Comparison of ENCODE assay signal across 1 cellular context in genomic region chr12:9252256-9252655, GRCh38.
TF ChIP-seq lines count a peak whose summit lies in the region.

No MANE protein-coding gene starts in this region.

TF ChIP-seq in HepG2, 621 proteins besides CTCF, POLR2A, EP300 and RAD21 (continued from another document and continues in another):
- TF ChIP-seq CEBPG (CRISPR knock-in tag; IDR thresholded peaks at IDR 0.05) = 0 out of 2 replicates have a peak, but pooled peaks have one; percentile 12
- no peak for TF ChIP-seq KDM4B (CRISPR knock-in tag; IDR thresholded peaks at IDR 0.05)
- TF ChIP-seq ISL2 (CRISPR knock-in tag; IDR thresholded peaks at IDR 0.05) = peak; percentile 68; the same call in 1 of the 2 replicates
- no peak for TF ChIP-seq PITX1 (CRISPR knock-in tag; IDR thresholded peaks at IDR 0.05)
- no peak for TF ChIP-seq NFKBIZ (CRISPR knock-in tag; IDR thresholded peaks at IDR 0.05)
- TF ChIP-seq KLF11 (CRISPR knock-in tag; IDR thresholded peaks at IDR 0.05) = no peak
- peak; percentile 84 for TF ChIP-seq HHEX (CRISPR knock-in tag; IDR thresholded peaks at IDR 0.05)
- no peak for TF ChIP-seq ZNF207 (IDR thresholded peaks at IDR 0.05; ENCODE audit: borderline replicate concordance)
- no peak for TF ChIP-seq IKZF1 (IDR thresholded peaks at IDR 0.05)
- TF ChIP-seq RXRB (CRISPR knock-in tag; IDR thresholded peaks at IDR 0.05; ENCODE audit: borderline replicate concordance) = peak; percentile 50; the same call in 1 of the 2 replicates
- no peak for TF ChIP-seq ZZZ3 (CRISPR knock-in tag; IDR thresholded peaks at IDR 0.05; ENCODE audit: borderline replicate concordance)
- no peak for TF ChIP-seq ZNF549 (CRISPR knock-in tag; IDR thresholded peaks at IDR 0.05)
- TF ChIP-seq ZNF121 (CRISPR knock-in tag; IDR thresholded peaks at IDR 0.05) = no peak
- TF ChIP-seq ZNF430 (CRISPR knock-in tag; IDR thresholded peaks at IDR 0.05) = no peak
- TF ChIP-seq THAP9 (CRISPR knock-in tag; IDR thresholded peaks at IDR 0.05; ENCODE audit: borderline replicate concordance) = no peak
- TF ChIP-seq, protein P1, sequence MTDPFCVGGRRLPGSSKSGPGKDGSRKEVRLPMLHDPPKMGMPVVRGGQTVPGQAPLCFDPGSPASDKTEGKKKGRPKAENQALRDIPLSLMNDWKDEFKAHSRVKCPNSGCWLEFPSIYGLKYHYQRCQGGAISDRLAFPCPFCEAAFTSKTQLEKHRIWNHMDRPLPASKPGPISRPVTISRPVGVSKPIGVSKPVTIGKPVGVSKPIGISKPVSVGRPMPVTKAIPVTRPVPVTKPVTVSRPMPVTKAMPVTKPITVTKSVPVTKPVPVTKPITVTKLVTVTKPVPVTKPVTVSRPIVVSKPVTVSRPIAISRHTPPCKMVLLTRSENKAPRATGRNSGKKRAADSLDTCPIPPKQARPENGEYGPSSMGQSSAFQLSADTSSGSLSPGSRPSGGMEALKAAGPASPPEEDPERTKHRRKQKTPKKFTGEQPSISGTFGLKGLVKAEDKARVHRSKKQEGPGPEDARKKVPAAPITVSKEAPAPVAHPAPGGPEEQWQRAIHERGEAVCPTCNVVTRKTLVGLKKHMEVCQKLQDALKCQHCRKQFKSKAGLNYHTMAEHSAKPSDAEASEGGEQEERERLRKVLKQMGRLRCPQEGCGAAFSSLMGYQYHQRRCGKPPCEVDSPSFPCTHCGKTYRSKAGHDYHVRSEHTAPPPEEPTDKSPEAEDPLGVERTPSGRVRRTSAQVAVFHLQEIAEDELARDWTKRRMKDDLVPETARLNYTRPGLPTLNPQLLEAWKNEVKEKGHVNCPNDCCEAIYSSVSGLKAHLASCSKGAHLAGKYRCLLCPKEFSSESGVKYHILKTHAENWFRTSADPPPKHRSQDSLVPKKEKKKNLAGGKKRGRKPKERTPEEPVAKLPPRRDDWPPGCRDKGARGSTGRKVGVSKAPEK (CRISPR knock-in tag; IDR thresholded peaks at IDR 0.05; ENCODE audit: borderline replicate concordance) = no peak
- TF ChIP-seq SALL1 (CRISPR knock-in tag; IDR thresholded peaks at IDR 0.05) = no peak
- TF ChIP-seq ZNF18 (CRISPR knock-in tag; IDR thresholded peaks at IDR 0.05; ENCODE audit: insufficient replicate concordance) = no peak
- no peak for TF ChIP-seq ZNF879 (CRISPR knock-in tag; IDR thresholded peaks at IDR 0.05)
- TF ChIP-seq ZNF615 (CRISPR knock-in tag; IDR thresholded peaks at IDR 0.05; ENCODE audit: borderline replicate concordance) = no peak
- TF ChIP-seq GABPA (IDR thresholded peaks at IDR 0.05; ENCODE audit: low read depth, low read length) = no peak
- no peak for TF ChIP-seq GABPA (CRISPR knock-in tag; IDR thresholded peaks at IDR 0.05; ENCODE audit: low read depth)
- no peak for TF ChIP-seq MXI1 (IDR thresholded peaks at IDR 0.05; ENCODE audit: borderline replicate concordance, low read depth, low read length)
- no peak for TF ChIP-seq RXRA (CRISPR knock-in tag; IDR thresholded peaks at IDR 0.05)
- TF ChIP-seq ZNF816 (CRISPR knock-in tag; IDR thresholded peaks at IDR 0.05; ENCODE audit: borderline replicate concordance) = no peak
- TF ChIP-seq, protein P2, sequence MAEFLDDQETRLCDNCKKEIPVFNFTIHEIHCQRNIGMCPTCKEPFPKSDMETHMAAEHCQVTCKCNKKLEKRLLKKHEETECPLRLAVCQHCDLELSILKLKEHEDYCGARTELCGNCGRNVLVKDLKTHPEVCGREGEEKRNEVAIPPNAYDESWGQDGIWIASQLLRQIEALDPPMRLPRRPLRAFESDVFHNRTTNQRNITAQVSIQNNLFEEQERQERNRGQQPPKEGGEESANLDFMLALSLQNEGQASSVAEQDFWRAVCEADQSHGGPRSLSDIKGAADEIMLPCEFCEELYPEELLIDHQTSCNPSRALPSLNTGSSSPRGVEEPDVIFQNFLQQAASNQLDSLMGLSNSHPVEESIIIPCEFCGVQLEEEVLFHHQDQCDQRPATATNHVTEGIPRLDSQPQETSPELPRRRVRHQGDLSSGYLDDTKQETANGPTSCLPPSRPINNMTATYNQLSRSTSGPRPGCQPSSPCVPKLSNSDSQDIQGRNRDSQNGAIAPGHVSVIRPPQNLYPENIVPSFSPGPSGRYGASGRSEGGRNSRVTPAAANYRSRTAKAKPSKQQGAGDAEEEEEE (CRISPR knock-in tag; IDR thresholded peaks at IDR 0.05; ENCODE audit: borderline replicate concordance) = no peak
- no peak for TF ChIP-seq HDAC6 (IDR thresholded peaks at IDR 0.05; ENCODE audit: low read depth, low read length)
- TF ChIP-seq CREM (IDR thresholded peaks at IDR 0.05) = no peak; the same call in 1 of the 2 replicates
- no peak for TF ChIP-seq CREM (CRISPR knock-in tag; IDR thresholded peaks at IDR 0.05)
- no peak for TF ChIP-seq ZNF275 (CRISPR knock-in tag; IDR thresholded peaks at IDR 0.05; ENCODE audit: borderline replicate concordance)
- TF ChIP-seq ZNF660 (CRISPR knock-in tag; IDR thresholded peaks at IDR 0.05; ENCODE audit: borderline replicate concordance, low read depth) = no peak
- TF ChIP-seq ZNF569 (CRISPR knock-in tag; IDR thresholded peaks at IDR 0.05; ENCODE audit: borderline replicate concordance) = no peak
- no peak for TF ChIP-seq SMC3 (IDR thresholded peaks at IDR 0.05; ENCODE audit: low read length)
- no peak for TF ChIP-seq MBD4 (IDR thresholded peaks at IDR 0.05; ENCODE audit: borderline replicate concordance, low read length)
- TF ChIP-seq GATAD2A (CRISPR knock-in tag; IDR thresholded peaks at IDR 0.05) = 0 out of 2 replicates have a peak, but pooled peaks have one; percentile 35
- no peak for TF ChIP-seq CREB1 (IDR thresholded peaks at IDR 0.05)
- TF ChIP-seq CREB1 (CRISPR knock-in tag; IDR thresholded peaks at IDR 0.05) = 0 out of 2 replicates have a peak, but pooled peaks have one; percentile 17
- no peak for TF ChIP-seq ATF7 (IDR thresholded peaks at IDR 0.05)
- no peak for TF ChIP-seq ATF7 (CRISPR knock-in tag; IDR thresholded peaks at IDR 0.05)
- no peak for TF ChIP-seq MTA3 (CRISPR knock-in tag; IDR thresholded peaks at IDR 0.05)
- no peak for TF ChIP-seq ZNF674 (CRISPR knock-in tag; IDR thresholded peaks at IDR 0.05; ENCODE audit: low read depth)
- no peak for TF ChIP-seq ZNF644 (CRISPR knock-in tag; IDR thresholded peaks at IDR 0.05; ENCODE audit: low read depth)
- no peak for TF ChIP-seq MXD4 (CRISPR knock-in tag; IDR thresholded peaks at IDR 0.05)
- TF ChIP-seq MAFK (conservative IDR thresholded peaks at IDR 0.05 in 1 of 2, IDR thresholded peaks at IDR 0.05 in 1 of 2; ENCODE audit: low read length in 2 of 2) = no peak
- no peak for TF ChIP-seq ZNF431 (CRISPR knock-in tag; IDR thresholded peaks at IDR 0.05; ENCODE audit: borderline replicate concordance, low read depth)
- peak; percentile 47; the same call in 1 of the 2 replicates for TF ChIP-seq HMG20A (CRISPR knock-in tag; IDR thresholded peaks at IDR 0.05; ENCODE audit: borderline replicate concordance)
- no peak for TF ChIP-seq NBN (conservative IDR thresholded peaks at IDR 0.05)
- TF ChIP-seq NONO (IDR thresholded peaks at IDR 0.05) = no peak
- TF ChIP-seq NONO (CRISPR knock-in tag; conservative IDR thresholded peaks at IDR 0.05) = no peak
- 0 out of 2 replicates have a peak, but pooled peaks have one; percentile 17 for TF ChIP-seq MED1 (CRISPR knock-in tag; IDR thresholded peaks at IDR 0.05)
- no peak for TF ChIP-seq ZNF496 (CRISPR knock-in tag; IDR thresholded peaks at IDR 0.05; ENCODE audit: insufficient replicate concordance)
- TF ChIP-seq ZNF557 (CRISPR knock-in tag; IDR thresholded peaks at IDR 0.05) = no peak
- no peak for TF ChIP-seq EEA1 (CRISPR knock-in tag; IDR thresholded peaks at IDR 0.05; ENCODE audit: borderline replicate concordance)
- no peak for TF ChIP-seq CENPX (CRISPR knock-in tag; IDR thresholded peaks at IDR 0.05)
- TF ChIP-seq YEATS4 (CRISPR knock-in tag; IDR thresholded peaks at IDR 0.05; ENCODE audit: borderline replicate concordance) = no peak
- TF ChIP-seq, protein P3, sequence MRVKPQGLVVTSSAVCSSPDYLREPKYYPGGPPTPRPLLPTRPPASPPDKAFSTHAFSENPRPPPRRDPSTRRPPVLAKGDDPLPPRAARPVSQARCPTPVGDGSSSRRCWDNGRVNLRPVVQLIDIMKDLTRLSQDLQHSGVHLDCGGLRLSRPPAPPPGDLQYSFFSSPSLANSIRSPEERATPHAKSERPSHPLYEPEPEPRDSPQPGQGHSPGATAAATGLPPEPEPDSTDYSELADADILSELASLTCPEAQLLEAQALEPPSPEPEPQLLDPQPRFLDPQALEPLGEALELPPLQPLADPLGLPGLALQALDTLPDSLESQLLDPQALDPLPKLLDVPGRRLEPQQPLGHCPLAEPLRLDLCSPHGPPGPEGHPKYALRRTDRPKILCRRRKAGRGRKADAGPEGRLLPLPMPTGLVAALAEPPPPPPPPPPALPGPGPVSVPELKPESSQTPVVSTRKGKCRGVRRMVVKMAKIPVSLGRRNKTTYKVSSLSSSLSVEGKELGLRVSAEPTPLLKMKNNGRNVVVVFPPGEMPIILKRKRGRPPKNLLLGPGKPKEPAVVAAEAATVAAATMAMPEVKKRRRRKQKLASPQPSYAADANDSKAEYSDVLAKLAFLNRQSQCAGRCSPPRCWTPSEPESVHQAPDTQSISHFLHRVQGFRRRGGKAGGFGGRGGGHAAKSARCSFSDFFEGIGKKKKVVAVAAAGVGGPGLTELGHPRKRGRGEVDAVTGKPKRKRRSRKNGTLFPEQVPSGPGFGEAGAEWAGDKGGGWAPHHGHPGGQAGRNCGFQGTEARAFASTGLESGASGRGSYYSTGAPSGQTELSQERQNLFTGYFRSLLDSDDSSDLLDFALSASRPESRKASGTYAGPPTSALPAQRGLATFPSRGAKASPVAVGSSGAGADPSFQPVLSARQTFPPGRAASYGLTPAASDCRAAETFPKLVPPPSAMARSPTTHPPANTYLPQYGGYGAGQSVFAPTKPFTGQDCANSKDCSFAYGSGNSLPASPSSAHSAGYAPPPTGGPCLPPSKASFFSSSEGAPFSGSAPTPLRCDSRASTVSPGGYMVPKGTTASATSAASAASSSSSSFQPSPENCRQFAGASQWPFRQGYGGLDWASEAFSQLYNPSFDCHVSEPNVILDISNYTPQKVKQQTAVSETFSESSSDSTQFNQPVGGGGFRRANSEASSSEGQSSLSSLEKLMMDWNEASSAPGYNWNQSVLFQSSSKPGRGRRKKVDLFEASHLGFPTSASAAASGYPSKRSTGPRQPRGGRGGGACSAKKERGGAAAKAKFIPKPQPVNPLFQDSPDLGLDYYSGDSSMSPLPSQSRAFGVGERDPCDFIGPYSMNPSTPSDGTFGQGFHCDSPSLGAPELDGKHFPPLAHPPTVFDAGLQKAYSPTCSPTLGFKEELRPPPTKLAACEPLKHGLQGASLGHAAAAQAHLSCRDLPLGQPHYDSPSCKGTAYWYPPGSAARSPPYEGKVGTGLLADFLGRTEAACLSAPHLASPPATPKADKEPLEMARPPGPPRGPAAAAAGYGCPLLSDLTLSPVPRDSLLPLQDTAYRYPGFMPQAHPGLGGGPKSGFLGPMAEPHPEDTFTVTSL (CRISPR knock-in tag; IDR thresholded peaks at IDR 0.05; ENCODE audit: borderline replicate concordance) = peak; percentile 78; the same call in 1 of the 2 replicates
- TF ChIP-seq, protein P4, sequence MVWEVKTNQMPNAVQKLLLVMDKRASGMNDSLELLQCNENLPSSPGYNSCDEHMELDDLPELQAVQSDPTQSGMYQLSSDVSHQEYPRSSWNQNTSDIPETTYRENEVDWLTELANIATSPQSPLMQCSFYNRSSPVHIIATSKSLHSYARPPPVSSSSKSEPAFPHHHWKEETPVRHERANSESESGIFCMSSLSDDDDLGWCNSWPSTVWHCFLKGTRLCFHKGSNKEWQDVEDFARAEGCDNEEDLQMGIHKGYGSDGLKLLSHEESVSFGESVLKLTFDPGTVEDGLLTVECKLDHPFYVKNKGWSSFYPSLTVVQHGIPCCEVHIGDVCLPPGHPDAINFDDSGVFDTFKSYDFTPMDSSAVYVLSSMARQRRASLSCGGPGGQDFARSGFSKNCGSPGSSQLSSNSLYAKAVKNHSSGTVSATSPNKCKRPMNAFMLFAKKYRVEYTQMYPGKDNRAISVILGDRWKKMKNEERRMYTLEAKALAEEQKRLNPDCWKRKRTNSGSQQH (CRISPR knock-in tag; IDR thresholded peaks at IDR 0.05; ENCODE audit: low read depth) = no peak
- TF ChIP-seq ZNF446 (CRISPR knock-in tag; IDR thresholded peaks at IDR 0.05) = no peak
